ENCODE assay signal across 40 cellular contexts in genomic region chrX:115190636-115191489, GRCh38. TPM values are rescaled to one million over a fixed set of nuclear protein-coding genes. Genes with fewer than 3 reads are reported as not detected.
"Had no signal": no experiment of that assay in that cellular context is flagged by ENCODE, and none has a peak within 500 bp of the region (broad histone marks: within the 10 kb centered on the region; RNA-seq: fewer than 3 reads in every experiment).

No MANE protein-coding gene starts in this region.

- H3K36me3 ChIP-seq: adrenal gland, ascending aorta, brain microvascular endothelial cell, breast epithelium, cardiac muscle cell had no signal

- H3K9me3 ChIP-seq: adrenal gland, ascending aorta, body of pancreas had no signal

- H3K4me1 ChIP-seq: adrenal gland, ascending aorta, body of pancreas, breast epithelium had no signal

- FAIRE-seq: astrocyte, bronchial epithelial cell had no signal

- DNase-seq: activated effector memory CD4-positive, alpha-beta T cell treated with anti-CD3 and anti-CD28 coated beads, Interleukin-2, amount 50 U/mL, for 16 hours; activated effector memory CD4-positive, alpha-beta T cell treated with Interleukin-2 at 50 U/mL for 16 hours; activated gamma-delta T cell; activated gamma-delta T cell treated with Interleukin-2 at 50 U/mL for 16 hours; activated naive CD4-positive, alpha-beta T cell; activated naive CD4-positive, alpha-beta T cell treated with anti-CD3 and anti-CD28 coated beads for 36 hours; activated naive CD4-positive, alpha-beta T cell treated with anti-CD3 and anti-CD28 coated beads, Interleukin-2, amount 10 ng/mL, durations not matched to agents 7 days and 5 days; activated naive CD4-positive, alpha-beta T cell treated with anti-CD3 and anti-CD28 coated beads, Interleukin-2, amount 50 U/mL, for 16 hours; activated naive CD4-positive, alpha-beta T cell treated with Interleukin-2 at 50 U/mL for 16 hours; activated naive CD8-positive, alpha-beta T cell treated with anti-CD3 and anti-CD28 coated beads for 36 hours; activated naive CD8-positive, alpha-beta T cell treated with anti-CD3 and anti-CD28 coated beads, Interleukin-2, amount 10 ng/mL, durations not matched to agents 7 days and 5 days; activated naive CD8-positive, alpha-beta T cell treated with anti-CD3 and anti-CD28 coated beads, Interleukin-2, amount 50 U/mL, for 24 hours; activated T-cell treated with anti-CD3 and anti-CD28 coated beads, Interleukin-2, amount 50 U/mL, for 1 hour; activated T-cell treated with anti-CD3 and anti-CD28 coated beads, Interleukin-2, amount 50 U/mL, for 24 hours; activated T-cell treated with anti-CD3 and anti-CD28 coated beads, Interleukin-2, amount 50 U/mL, for 4 hours; activated T-cell treated with anti-CD3 and anti-CD28 coated beads, Interleukin-2, amount 50 U/mL, for 48 hours; activated T-cell treated with anti-CD3 and anti-CD28 coated beads, Interleukin-2, amount 50 U/mL, for 72 hours; adrenal gland; amniotic stem cell; amygdala; anterior cingulate cortex; aorta; body of pancreas; brain microvascular endothelial cell; caudate nucleus; central memory CD4-positive, alpha-beta T cell; cerebellar nuclear complex had no signal

- H3K4me3 ChIP-seq: adrenal gland, ascending aorta, body of pancreas, breast epithelium, cardiac muscle cell had no signal

- H3K27ac ChIP-seq: adrenal gland, ascending aorta, body of pancreas, brain microvascular endothelial cell, breast epithelium, cardiac muscle cell had no signal

RNA-seq across cellular contexts. Expression of gene RBMXL3, which starts 1.7 kb away (rescaled TPM):
- total RNA-seq: activated naive CD4-positive, alpha-beta T cell treated with anti-CD3 and anti-CD28 coated beads for 36 hours; activated naive CD4-positive, alpha-beta T cell treated with anti-CD3 and anti-CD28 coated beads, Interleukin-2, amount 50 U/mL, for 72 hours; activated naive CD8-positive, alpha-beta T cell treated with anti-CD3 and anti-CD28 coated beads for 36 hours; activated naive CD8-positive, alpha-beta T cell treated with anti-CD3 and anti-CD28 coated beads, Interleukin-2, amount 10 ng/mL, durations not matched to agents 7 days and 5 days; activated T-cell treated with anti-CD3 and anti-CD28 coated beads, Interleukin-2, amount 50 U/mL, for 4 hours; activated T-cell treated with anti-CD3 and anti-CD28 coated beads, Interleukin-2, amount 50 U/mL, for 72 hours; activated T-helper 1 cell treated with anti-CD3 and anti-CD28 coated beads, Interleukin-12 subunit alpha, Interleukin-12 subunit beta, Interleukin-2, Interleukin-4 antibody, amounts not matched to agents 30 ng/mL and 10 ng/mL and 1 ng/mL, durations not matched to agents 14 hours and 24 hours and 36 hours; activated T-helper 17 cell treated with anti-CD3 and anti-CD28 coated beads, Interleukin-2, amount 50 U/mL, for 72 hours; activated T-helper 2 cell treated with anti-CD3 and anti-CD28 coated beads, Interferon-gamma antibody, Interleukin-2, Interleukin-4, amounts not matched to agents 10 μg/mL and 5 μg/mL and 100 μg/mL, durations not matched to agents 14 hours and 24 hours and 36 hours; adrenal gland; aorta; ascending aorta; astrocyte; body of pancreas; breast epithelium; bronchial epithelial cell; cardiac muscle cell; cardiac septum; cerebellum; chondrocyte had no signal
- polyA plus RNA-seq: adipose tissue, adrenal gland, aorta, cardiac muscle cell had no signal

RNA-seq across cellular contexts. Expression of gene LRCH2, which starts 43.0 kb away (rescaled TPM):
- total RNA-seq: activated naive CD4-positive, alpha-beta T cell treated with anti-CD3 and anti-CD28 coated beads for 36 hours; activated naive CD4-positive, alpha-beta T cell treated with anti-CD3 and anti-CD28 coated beads, Interleukin-2, amount 50 U/mL, for 72 hours; activated naive CD8-positive, alpha-beta T cell treated with anti-CD3 and anti-CD28 coated beads for 36 hours; activated naive CD8-positive, alpha-beta T cell treated with anti-CD3 and anti-CD28 coated beads, Interleukin-2, amount 10 ng/mL, durations not matched to agents 7 days and 5 days; activated T-cell treated with anti-CD3 and anti-CD28 coated beads, Interleukin-2, amount 50 U/mL, for 72 hours; activated T-helper 1 cell treated with anti-CD3 and anti-CD28 coated beads, Interleukin-12 subunit alpha, Interleukin-12 subunit beta, Interleukin-2, Interleukin-4 antibody, amounts not matched to agents 30 ng/mL and 10 ng/mL and 1 ng/mL, durations not matched to agents 14 hours and 24 hours and 36 hours; activated T-helper 17 cell treated with anti-CD3 and anti-CD28 coated beads, Interleukin-2, amount 50 U/mL, for 72 hours; activated T-helper 2 cell treated with anti-CD3 and anti-CD28 coated beads, Interferon-gamma antibody, Interleukin-2, Interleukin-4, amounts not matched to agents 10 μg/mL and 5 μg/mL and 100 μg/mL, durations not matched to agents 14 hours and 24 hours and 36 hours had no signal
